In genomic region chr17:39283896-39284295, GRCh38 we compare ENCODE assay signal across 33 cellular contexts. TPM values are rescaled to one million over a fixed set of nuclear protein-coding genes. Genes with fewer than 3 reads are reported as not detected.
"Had no signal": no experiment of that assay in that cellular context is flagged by ENCODE, and none has a peak within 500 bp of the region (broad histone marks: within the 10 kb centered on the region; RNA-seq: fewer than 3 reads in every experiment).

No MANE protein-coding gene starts in this region.

- H3K4me2 ChIP-seq: smooth muscle cell had no signal

- H3K36me3 Mint-ChIP-seq: activated CD8-positive, alpha-beta memory T cell treated with anti-CD3 and anti-CD28 coated beads, Interleukin-2, amount 10 ng/mL, durations not matched to agents 7 days and 5 days; naive B cell had no signal

- H3K27me3 Mint-ChIP-seq: activated CD4-positive, alpha-beta T cell treated with anti-CD3 and anti-CD28 coated beads for 36 hours; activated CD8-positive, alpha-beta memory T cell treated with anti-CD3 and anti-CD28 coated beads, Interleukin-2, amount 10 ng/mL, durations not matched to agents 7 days and 5 days; central memory CD8-positive, alpha-beta T cell; naive B cell; progenitor cell of endocrine pancreas; stimulated activated naive B cell treated with anti-CD40 and anti-IgM and Interleukin-4, amounts not matched to agents 10 μg/mL and 1 μg/mL and 100 μg/mL, for 72 hours had no signal

- H3K9me3 ChIP-seq: esophagus squamous epithelium, neutrophil, ovary, sigmoid colon, stomach, suprapubic skin, tibial artery, upper lobe of right lung had no signal

- H3K9me3 Mint-ChIP-seq: activated naive CD4-positive, alpha-beta T cell treated with anti-CD3 and anti-CD28 coated beads for 36 hours; central memory CD8-positive, alpha-beta T cell; immature natural killer cell; naive B cell; nephron progenitor cell; stimulated activated naive B cell treated with anti-CD40 and anti-IgM and Interleukin-4, amounts not matched to agents 10 μg/mL and 1 μg/mL and 100 μg/mL, for 72 hours had no signal

- H3K27ac ChIP-seq: epithelial cell of prostate, esophagus squamous epithelium, neutrophil, ovary, sigmoid colon, stomach, suprapubic skin, tibial artery, upper lobe of right lung had no signal

- H3K36me3 ChIP-seq: ovary had no signal

- H3K4me3 Mint-ChIP-seq: activated CD4-positive, alpha-beta T cell treated with anti-CD3 and anti-CD28 coated beads for 36 hours; activated CD8-positive, alpha-beta memory T cell treated with anti-CD3 and anti-CD28 coated beads, Interleukin-2, amount 10 ng/mL, durations not matched to agents 7 days and 5 days; activated CD8-positive, alpha-beta T cell treated with anti-CD3 and anti-CD28 coated beads, Interleukin-2, amount 10 ng/mL, durations not matched to agents 7 days and 5 days; activated naive CD4-positive, alpha-beta T cell treated with anti-CD3 and anti-CD28 coated beads for 36 hours; central memory CD8-positive, alpha-beta T cell; immature natural killer cell; naive B cell; nephron progenitor cell; stimulated activated naive B cell treated with anti-CD40 and anti-IgM and Interleukin-4, amounts not matched to agents 10 μg/mL and 1 μg/mL and 100 μg/mL, for 72 hours had no signal

- H3K4me1 ChIP-seq: esophagus squamous epithelium, suprapubic skin had no signal

- DNase-seq: activated CD4-positive, alpha-beta T cell treated with anti-CD3 and anti-CD28 coated beads for 36 hours; activated CD4-positive, CD25-positive, alpha-beta regulatory T cell; activated CD8-positive, alpha-beta memory T cell treated with anti-CD3 and anti-CD28 coated beads, Interleukin-2, amount 10 ng/mL, durations not matched to agents 7 days and 5 days; activated CD8-positive, alpha-beta T cell treated with anti-CD3 and anti-CD28 coated beads, Interleukin-2, amount 10 ng/mL, durations not matched to agents 7 days and 5 days; activated effector memory CD4-positive, alpha-beta T cell treated with anti-CD3 and anti-CD28 coated beads, Interleukin-2, amount 50 U/mL, for 16 hours; activated naive CD4-positive, alpha-beta T cell treated with anti-CD3 and anti-CD28 coated beads for 36 hours; effector CD8-positive, alpha-beta T cell; esophagus squamous epithelium; head of caudate nucleus; hippocampal formation; immature natural killer cell; naive B cell; nephron progenitor cell; ovary; retina; sigmoid colon; stimulated activated CD4-positive, alpha-beta T cell treated with anti-CD3 and anti-CD28 coated beads, Interleukin-1b, Interleukin-23, amount 100 ng/mL, for 48 hours; stimulated activated naive B cell treated with anti-CD40 and anti-IgM and Interleukin-4, amounts not matched to agents 10 μg/mL and 1 μg/mL and 100 μg/mL, for 72 hours; stomach; T-helper 1 cell; tibial artery; upper lobe of right lung had no signal

- H3K4me1 Mint-ChIP-seq: activated CD4-positive, alpha-beta T cell treated with anti-CD3 and anti-CD28 coated beads for 36 hours; activated CD8-positive, alpha-beta memory T cell treated with anti-CD3 and anti-CD28 coated beads, Interleukin-2, amount 10 ng/mL, durations not matched to agents 7 days and 5 days; central memory CD8-positive, alpha-beta T cell; immature natural killer cell; naive B cell; nephron progenitor cell; stimulated activated naive B cell treated with anti-CD40 and anti-IgM and Interleukin-4, amounts not matched to agents 10 μg/mL and 1 μg/mL and 100 μg/mL, for 72 hours had no signal

- H3K4me3 ChIP-seq: esophagus squamous epithelium, lung, ovary, sigmoid colon, smooth muscle cell, stomach, suprapubic skin, tibial artery, upper lobe of right lung had no signal

- H3K27me3 ChIP-seq: esophagus squamous epithelium, neutrophil, ovary, sigmoid colon, stomach, suprapubic skin, tibial artery, upper lobe of right lung had no signal

- H3K27ac Mint-ChIP-seq: activated CD4-positive, alpha-beta T cell treated with anti-CD3 and anti-CD28 coated beads for 36 hours; activated CD8-positive, alpha-beta memory T cell treated with anti-CD3 and anti-CD28 coated beads, Interleukin-2, amount 10 ng/mL, durations not matched to agents 7 days and 5 days; activated CD8-positive, alpha-beta T cell treated with anti-CD3 and anti-CD28 coated beads, Interleukin-2, amount 10 ng/mL, durations not matched to agents 7 days and 5 days; activated naive CD4-positive, alpha-beta T cell treated with anti-CD3 and anti-CD28 coated beads for 36 hours; immature natural killer cell; nephron progenitor cell; progenitor cell of endocrine pancreas; stimulated activated naive B cell treated with anti-CD40 and anti-IgM and Interleukin-4, amounts not matched to agents 10 μg/mL and 1 μg/mL and 100 μg/mL, for 72 hours had no signal

RNA-seq across cellular contexts. Expression of gene STAC2, which starts 58.2 kb away (rescaled TPM):
- total RNA-seq: activated CD4-positive, alpha-beta T cell treated with anti-CD3 and anti-CD28 coated beads for 36 hours; activated CD8-positive, alpha-beta memory T cell treated with anti-CD3 and anti-CD28 coated beads, Interleukin-2, amount 10 ng/mL, durations not matched to agents 7 days and 5 days; activated CD8-positive, alpha-beta T cell treated with anti-CD3 and anti-CD28 coated beads, Interleukin-2, amount 10 ng/mL, durations not matched to agents 7 days and 5 days; activated naive CD4-positive, alpha-beta T cell treated with anti-CD3 and anti-CD28 coated beads for 36 hours; bronchial epithelial cell; dermis microvascular lymphatic vessel endothelial cell; fibroblast of villous mesenchyme; kidney epithelial cell; progenitor cell of endocrine pancreas had no signal
- polyA plus RNA-seq: immature natural killer cell had no signal
